ENCODE assay signal across 1 cellular context in genomic region chr20:10674684-10675455, GRCh38.
A peak's percentile ranks its signal among the peaks of the same experiment; 100 is the strongest.
TF ChIP-seq lines count a peak whose summit lies in the region.

No MANE protein-coding gene starts in this region.

TF ChIP-seq in HepG2, 621 proteins besides CTCF, POLR2A, EP300 and RAD21 (continued from another document and continues in another):
- no peak for TF ChIP-seq ZXDC (CRISPR knock-in tag; IDR thresholded peaks at IDR 0.05)
- no peak; the same call in 1 of the 2 replicates for TF ChIP-seq ZNF318 (CRISPR knock-in tag; IDR thresholded peaks at IDR 0.05)
- peak; percentile 14; the same call in 1 of the 2 replicates for TF ChIP-seq ETV6 (CRISPR knock-in tag; conservative IDR thresholded peaks at IDR 0.05)
- no peak for TF ChIP-seq GPBP1L1 (CRISPR knock-in tag; IDR thresholded peaks at IDR 0.05)
- peak; percentile 79; the same call in 1 of the 2 replicates for TF ChIP-seq RFXANK (CRISPR knock-in tag; IDR thresholded peaks at IDR 0.05)
- TF ChIP-seq RBM39 (IDR thresholded peaks at IDR 0.05; ENCODE audit: low read depth, low read length, poor library complexity, severe bottlenecking) = peak; percentile 86
- TF ChIP-seq ZSCAN20 (CRISPR knock-in tag; IDR thresholded peaks at IDR 0.05; ENCODE audit: borderline replicate concordance) = peak; percentile 13; the same call in 1 of the 2 replicates
- TF ChIP-seq ZBTB3 (CRISPR knock-in tag; IDR thresholded peaks at IDR 0.05; ENCODE audit: borderline replicate concordance, low read depth) = 0 out of 2 replicates have a peak, but pooled peaks have one; percentile 37
- 0 out of 2 replicates have a peak, but pooled peaks have one; percentile 21 for TF ChIP-seq MTERF4 (CRISPR knock-in tag; IDR thresholded peaks at IDR 0.05)
- 0 out of 2 replicates have a peak, but pooled peaks have one; percentile 39 for TF ChIP-seq MIXL1 (CRISPR knock-in tag; IDR thresholded peaks at IDR 0.05)
- TF ChIP-seq ZFP36L1 (CRISPR knock-in tag; IDR thresholded peaks at IDR 0.05) = 0 out of 2 replicates have a peak, but pooled peaks have one; percentile 16
- TF ChIP-seq CEBPB (IDR thresholded peaks at IDR 0.05; ENCODE audit: borderline replicate concordance, low read depth, low read length) = no peak
- 0 out of 4 replicates have a peak, but pooled peaks of 1 of the 2 experiments have one; percentile 30 for TF ChIP-seq KLF16 (CRISPR knock-in tag; IDR thresholded peaks at IDR 0.05)
- no peak for TF ChIP-seq IRF1 (CRISPR knock-in tag; IDR thresholded peaks at IDR 0.05; ENCODE audit: low read depth)
- no peak for TF ChIP-seq ZNF577 (CRISPR knock-in tag; IDR thresholded peaks at IDR 0.05; ENCODE audit: borderline replicate concordance, low read depth)
- peak; percentile 0; the same call in 1 of the 2 replicates for TF ChIP-seq ZNF546 (CRISPR knock-in tag; conservative IDR thresholded peaks at IDR 0.05)
- TF ChIP-seq ZFP91 (CRISPR knock-in tag; IDR thresholded peaks at IDR 0.05; ENCODE audit: borderline replicate concordance) = peak; percentile 79; the same call in 1 of the 2 replicates
- no peak for TF ChIP-seq HOXA9 (CRISPR knock-in tag; IDR thresholded peaks at IDR 0.05; ENCODE audit: borderline replicate concordance)
- TF ChIP-seq ARID3A (IDR thresholded peaks at IDR 0.05; ENCODE audit: low read depth, low read length) = peak; percentile 59; the same call in 1 of the 2 replicates
- TF ChIP-seq KDM5B (CRISPR knock-in tag; IDR thresholded peaks at IDR 0.05; ENCODE audit: borderline replicate concordance) = no peak; the same call in none of the 2 replicates
- no peak for TF ChIP-seq ARNT2 (CRISPR knock-in tag; IDR thresholded peaks at IDR 0.05; ENCODE audit: low read depth)
- TF ChIP-seq SNRNP70 (IDR thresholded peaks at IDR 0.05; ENCODE audit: low read depth, low read length) = no peak
- no peak for TF ChIP-seq TAF1 (CRISPR knock-in tag; IDR thresholded peaks at IDR 0.05)
- no peak for TF ChIP-seq SP5 (CRISPR knock-in tag; IDR thresholded peaks at IDR 0.05; ENCODE audit: borderline replicate concordance, low read depth)
- TF ChIP-seq TFE3 (CRISPR knock-in tag; IDR thresholded peaks at IDR 0.05) = no peak; the same call in 1 of the 2 replicates
- TF ChIP-seq E2F2 (CRISPR knock-in tag; IDR thresholded peaks at IDR 0.05; ENCODE audit: borderline replicate concordance) = no peak
- no peak for TF ChIP-seq PHF21A (CRISPR knock-in tag; IDR thresholded peaks at IDR 0.05)
- no peak for TF ChIP-seq ZNF800 (CRISPR knock-in tag; IDR thresholded peaks at IDR 0.05)
